26 cellular contexts compared by ENCODE assay signal in genomic region chr1:154694995-154695394, GRCh38.
"Had no signal": no experiment of that assay in that cellular context is flagged by ENCODE, and none has a peak within 500 bp of the region (broad histone marks: within the 10 kb centered on the region; RNA-seq: fewer than 3 reads in every experiment).

No MANE protein-coding gene starts in this region.

- H3K4me1 ChIP-seq: prostate gland, sigmoid colon, stomach, thyroid gland, tibial nerve, upper lobe of left lung, vagina had no signal

- H3K4me3 ChIP-seq: pancreas, prostate gland, right lobe of liver, sigmoid colon, stomach, thoracic aorta, thyroid gland, tibial nerve, upper lobe of left lung, vagina had no signal

- H3K4me1 Mint-ChIP-seq: naive thymus-derived CD8-positive, alpha-beta T cell; stimulated activated effector memory CD8-positive, alpha-beta T cell treated with anti-CD3 and anti-CD28 coated beads, Interleukin-12 subunit alpha, Interleukin-12 subunit beta, amount 100 ng/mL, for 72 hours; stimulated activated naive B cell treated with anti-CD40 and anti-IgM and Interleukin-4, amounts not matched to agents 10 μg/mL and 1 μg/mL and 100 μg/mL, for 72 hours had no signal

- DNase-seq: naive thymus-derived CD8-positive, alpha-beta T cell; nephron progenitor cell; pancreas; right cardiac atrium; right lobe of liver; sigmoid colon; small intestine; stimulated activated CD4-positive, alpha-beta T cell treated with anti-CD3 and anti-CD28 coated beads, Interleukin-15, amount 100 ng/mL, for 24 hours; stimulated activated CD4-positive, alpha-beta T cell treated with anti-CD3 and anti-CD28 coated beads, Interleukin-2, amount 100 ng/mL, for 24 hours; stimulated activated CD4-positive, alpha-beta T cell treated with anti-CD3 and anti-CD28 coated beads, Interleukin-2, amount 100 ng/mL, for 48 hours; stimulated activated CD4-positive, alpha-beta T cell treated with anti-CD3 and anti-CD28 coated beads, Interleukin-4, amount 100 ng/mL, for 24 hours; stimulated activated naive B cell treated with anti-CD40 and anti-IgM and Interleukin-4, amounts not matched to agents 10 μg/mL and 1 μg/mL and 100 μg/mL, for 72 hours; stimulated activated naive CD4-positive, alpha-beta T cell treated with Interleukin-2 at 50 U/mL for 16 hours; stomach; thyroid gland; trophoblast cell; upper lobe of left lung had no signal

- H3K9me3 ChIP-seq: neutrophil, pancreas, prostate gland, right lobe of liver, sigmoid colon, stomach, thoracic aorta, thyroid gland, tibial nerve, upper lobe of left lung, vagina had no signal

- H3K27me3 ChIP-seq: pancreas, right lobe of liver, sigmoid colon, thyroid gland, upper lobe of left lung, vagina had no signal

- H3K36me3 ChIP-seq: neutrophil, pancreas, prostate gland, right lobe of liver, sigmoid colon, stomach, thoracic aorta, thyroid gland, tibial nerve, upper lobe of left lung, vagina had no signal

- H3K27ac ChIP-seq: neutrophil, pancreas, prostate gland, right lobe of liver, sigmoid colon, stomach, thoracic aorta, thyroid gland, tibial nerve, upper lobe of left lung, vagina had no signal

- ATAC-seq: naive thymus-derived CD8-positive, alpha-beta T cell; natural killer cell treated with Interleukin-12 subunit alpha and Interleukin-12 subunit beta and Interleukin-15 and Interleukin-18, amount 100 ng/mL, for 72 hours; pancreas; right cardiac atrium; right lobe of liver; stimulated activated effector memory CD8-positive, alpha-beta T cell treated with anti-CD3 and anti-CD28 coated beads, Interleukin-12 subunit alpha, Interleukin-12 subunit beta, amount 100 ng/mL, for 72 hours; stimulated activated naive B cell treated with anti-CD40 and anti-IgM and Interleukin-4, amounts not matched to agents 10 μg/mL and 1 μg/mL and 100 μg/mL, for 72 hours had no signal

- H3K27ac Mint-ChIP-seq: naive thymus-derived CD8-positive, alpha-beta T cell; natural killer cell treated with Interleukin-12 subunit alpha and Interleukin-12 subunit beta and Interleukin-15 and Interleukin-18, amount 100 ng/mL, for 72 hours; nephron progenitor cell; stimulated activated effector memory CD8-positive, alpha-beta T cell treated with anti-CD3 and anti-CD28 coated beads, Interleukin-12 subunit alpha, Interleukin-12 subunit beta, amount 100 ng/mL, for 72 hours; stimulated activated naive B cell treated with anti-CD40 and anti-IgM and Interleukin-4, amounts not matched to agents 10 μg/mL and 1 μg/mL and 100 μg/mL, for 72 hours; stimulated activated naive CD8-positive, alpha-beta T cell treated with anti-CD3 and anti-CD28 coated beads, Interleukin-15, Interleukin-2, amounts not matched to agents 100 ng/mL and 50 ng/mL, for 24 hours had no signal

- H3K36me3 Mint-ChIP-seq: naive thymus-derived CD8-positive, alpha-beta T cell; natural killer cell treated with Interleukin-12 subunit alpha and Interleukin-12 subunit beta and Interleukin-15 and Interleukin-18, amount 100 ng/mL, for 72 hours; stimulated activated effector memory CD8-positive, alpha-beta T cell treated with anti-CD3 and anti-CD28 coated beads, Interleukin-12 subunit alpha, Interleukin-12 subunit beta, amount 100 ng/mL, for 72 hours; stimulated activated naive B cell treated with anti-CD40 and anti-IgM and Interleukin-4, amounts not matched to agents 10 μg/mL and 1 μg/mL and 100 μg/mL, for 72 hours had no signal

- H3K9me3 Mint-ChIP-seq: naive thymus-derived CD8-positive, alpha-beta T cell; natural killer cell treated with Interleukin-12 subunit alpha and Interleukin-12 subunit beta and Interleukin-15 and Interleukin-18, amount 100 ng/mL, for 72 hours; nephron progenitor cell; neural crest cell; stimulated activated effector memory CD8-positive, alpha-beta T cell treated with anti-CD3 and anti-CD28 coated beads, Interleukin-12 subunit alpha, Interleukin-12 subunit beta, amount 100 ng/mL, for 72 hours; stimulated activated naive B cell treated with anti-CD40 and anti-IgM and Interleukin-4, amounts not matched to agents 10 μg/mL and 1 μg/mL and 100 μg/mL, for 72 hours; stimulated activated naive CD8-positive, alpha-beta T cell treated with anti-CD3 and anti-CD28 coated beads, Interleukin-15, Interleukin-2, amounts not matched to agents 100 ng/mL and 50 ng/mL, for 24 hours had no signal

- H3K4me3 Mint-ChIP-seq: naive thymus-derived CD8-positive, alpha-beta T cell; natural killer cell treated with Interleukin-12 subunit alpha and Interleukin-12 subunit beta and Interleukin-15 and Interleukin-18, amount 100 ng/mL, for 72 hours; nephron progenitor cell; neural crest cell; stimulated activated effector memory CD8-positive, alpha-beta T cell treated with anti-CD3 and anti-CD28 coated beads, Interleukin-12 subunit alpha, Interleukin-12 subunit beta, amount 100 ng/mL, for 72 hours; stimulated activated naive B cell treated with anti-CD40 and anti-IgM and Interleukin-4, amounts not matched to agents 10 μg/mL and 1 μg/mL and 100 μg/mL, for 72 hours; stimulated activated naive CD8-positive, alpha-beta T cell treated with anti-CD3 and anti-CD28 coated beads, Interleukin-15, Interleukin-2, amounts not matched to agents 100 ng/mL and 50 ng/mL, for 24 hours had no signal
